8 cellular contexts compared by ENCODE assay signal in genomic region chr9:16030513-16031185, GRCh38.
DNase-seq lines count a peak whose midpoint lies in the region; ATAC-seq and TF ChIP-seq lines count a peak whose summit lies in the region.

No MANE protein-coding gene starts in this region.

- H3K4me3 ChIP-seq in gastroesophageal sphincter, result no peak overlapping the region

- WGBS in gastroesophageal sphincter (ENCODE audit: low coverage in 1 of 2), 2 donors, result 67 to 100% methylated on average over 1 to 2 of the region's 8 CpGs

- TF ChIP-seq CTCF in gastroesophageal sphincter (IDR thresholded peaks at IDR 0.05), result no peak

- ATAC-seq in GM21360 (IDR thresholded peaks at IDR 0.05; ENCODE audit: unreplicated experiment) (peak; percentile 99), HG03521 (IDR thresholded peaks at IDR 0.05; ENCODE audit: unreplicated experiment) (peak; percentile 91), gastroesophageal sphincter (no peak)

- no peaks in the 10 kb centered on the region for H3K4me1 ChIP-seq in gastroesophageal sphincter

- peaks cover 5% of the 10 kb centered on the region for H3K36me3 Mint-ChIP-seq in activated naive CD8-positive, alpha-beta T cell treated with anti-CD3 and anti-CD28 coated beads for 36 hours

- H3K4me1 Mint-ChIP-seq in activated naive CD8-positive, alpha-beta T cell treated with anti-CD3 and anti-CD28 coated beads for 36 hours, result peaks cover 18% of the 10 kb centered on the region

- H3K36me3 ChIP-seq in gastroesophageal sphincter, result no peaks in the 10 kb centered on the region

- no peak for TF ChIP-seq EP300 in gastroesophageal sphincter (IDR thresholded peaks at IDR 0.05)

- H3K27ac ChIP-seq in gastroesophageal sphincter, result no peak overlapping the region

- H3K27me3 ChIP-seq in gastroesophageal sphincter, result no peaks in the 10 kb centered on the region

- H3K9me3 ChIP-seq in gastroesophageal sphincter, result no peaks in the 10 kb centered on the region

- DNase-seq in GDM1 (lab: John Stamatoyannopoulos, UW), result peak; percentile 69
- peak; percentile 73 for DNase-seq in activated naive CD8-positive, alpha-beta T cell treated with anti-CD3 and anti-CD28 coated beads for 36 hours
- DNase-seq in stimulated activated CD8-positive, alpha-beta memory T cell treated with anti-CD3 and anti-CD28 coated beads, Interleukin-4, amount 100 ng/mL, for 48 hours, result peak; percentile 60
- no peak for DNase-seq in DMS79 treated with DMSO at 0.1 percent for 48 hours (lab: John Stamatoyannopoulos, UW)
- DNase-seq in erythroblast (lab: John Stamatoyannopoulos, UW), result no peak

- peaks cover 2% of the 10 kb centered on the region for H3K9me3 Mint-ChIP-seq in activated naive CD8-positive, alpha-beta T cell treated with anti-CD3 and anti-CD28 coated beads for 36 hours

- no peak overlapping the region for H3K4me3 Mint-ChIP-seq in activated naive CD8-positive, alpha-beta T cell treated with anti-CD3 and anti-CD28 coated beads for 36 hours

- no peak for TF ChIP-seq POLR2A in gastroesophageal sphincter (IDR thresholded peaks at IDR 0.05)
- TF ChIP-seq POLR2A in erythroblast (IDR thresholded peaks at IDR 0.05; ENCODE audit: low read length), result no peak

- no peaks in the 10 kb centered on the region for H3K27me3 Mint-ChIP-seq in activated naive CD8-positive, alpha-beta T cell treated with anti-CD3 and anti-CD28 coated beads for 36 hours

- H3K27ac Mint-ChIP-seq in activated naive CD8-positive, alpha-beta T cell treated with anti-CD3 and anti-CD28 coated beads for 36 hours, result peak overlapping the region; percentile 54

Comparison
In these comparisons a context has a peak if more than half of its experiments do, and no peak if none do; other contexts are left out.
1. DNase-seq: peak in GDM1 (single experiment), activated naive CD8-positive, alpha-beta T cell treated with anti-CD3 and anti-CD28 coated beads for 36 hours (single experiment) and stimulated activated CD8-positive, alpha-beta memory T cell treated with anti-CD3 and anti-CD28 coated beads, Interleukin-4, amount 100 ng/mL, for 48 hours (single experiment); none in DMS79 treated with DMSO at 0.1 percent for 48 hours (single experiment) and erythroblast (0 of 2).